Comparison of ENCODE assay signal across 9 cellular contexts in the genomic region with DNA sequence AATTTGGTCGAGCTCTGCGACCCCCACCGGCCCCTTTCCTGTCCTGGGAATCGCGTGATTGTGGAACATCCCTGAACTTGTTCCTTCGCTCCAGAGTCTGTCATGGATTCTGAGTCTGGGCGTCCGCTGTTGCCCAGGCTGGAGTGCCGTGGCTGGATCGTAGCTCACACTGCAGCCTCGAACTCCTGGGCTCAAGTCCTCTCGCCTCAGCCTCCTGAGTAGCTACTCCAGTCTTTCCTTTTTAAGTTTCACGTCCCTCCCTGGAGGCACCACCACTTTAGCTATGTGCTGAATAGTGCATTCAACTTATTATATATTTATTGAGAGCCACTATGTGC. TPM values are rescaled to one million over a fixed set of nuclear protein-coding genes. Genes with fewer than 3 reads are reported as not detected.
A peak's percentile ranks its signal among the peaks of the same experiment; 100 is the strongest.
DNase-seq lines count a peak whose midpoint lies in the region; ATAC-seq and TF ChIP-seq lines count a peak whose summit lies in the region.
"Had no signal": no experiment of that assay in that cellular context is flagged by ENCODE, and none has a peak within 500 bp of the region (broad histone marks: within the 10 kb centered on the region; RNA-seq: fewer than 3 reads in every experiment).

No MANE protein-coding gene starts in this region.

- no peaks in the 10 kb centered on the region for H3K9me3 ChIP-seq in esophagus squamous epithelium
- H3K9me3 ChIP-seq in neuron (ENCODE audit: low read length) = no peaks in the 10 kb centered on the region

- H3K27ac ChIP-seq in RWPE1 (peak overlapping the region; percentile 78), esophagus squamous epithelium (peak overlapping the region; percentile 78 to 93 (median 86))

- H3K4me3 ChIP-seq in esophagus squamous epithelium (peak overlapping the region; percentile 56 to 76 (median 66)), neuron (ENCODE audit: low read length) (peak overlapping the region; percentile 56)

- CTCF ChIA-PET in activated CD4-positive, alpha-beta T cell treated with anti-CD3 and anti-CD28 coated beads for 36 hours (lab: Charles Lee) = interaction anchor here (0.7 to 1.3 kb wide), 6 partner anchors 20 to 89 kb away, joined by 3 to 7 read pairs (median 4); partner anchors contain the start of genes ACOT2 and ACOT4
- CTCF ChIA-PET in RWPE1 (lab: Yijun Ruan, JAX) = no interaction called here

- H3K27me3 ChIP-seq in esophagus squamous epithelium (no peaks in the 10 kb centered on the region), neuron (ENCODE audit: insufficient read depth, low read length) (peaks cover 3% of the 10 kb centered on the region)

- H3K27me3 Mint-ChIP-seq in activated CD4-positive, alpha-beta T cell treated with anti-CD3 and anti-CD28 coated beads for 36 hours = no peaks in the 10 kb centered on the region

- no peak for TF ChIP-seq CTCF in RWPE1 (conservative IDR thresholded peaks at IDR 0.05; ENCODE audit: low read depth)
- TF ChIP-seq CTCF in esophagus squamous epithelium (IDR thresholded peaks at IDR 0.05) = no peak

- POLR2A ChIA-PET in activated CD4-positive, alpha-beta T cell treated with anti-CD3 and anti-CD28 coated beads for 36 hours (lab: Charles Lee) = interaction anchor here (0.7 to 0.8 kb wide), 2 partner anchors 21 to 42 kb away, joined by 3 to 4 read pairs; partner anchors contain the start of gene ACOT4
- POLR2A ChIA-PET in RWPE1 (lab: Yijun Ruan, JAX; ENCODE audit: low non-redundant PET) = interaction anchor here (1.1 kb wide), 1 partner anchor 44 kb away, joined by 3 read pairs; the partner anchor contains the start of gene ACOT2

- no peaks in the 10 kb centered on the region for H3K9me3 Mint-ChIP-seq in activated CD4-positive, alpha-beta T cell treated with anti-CD3 and anti-CD28 coated beads for 36 hours (ENCODE audit: low read depth)

- ATAC-seq in activated CD4-positive, alpha-beta T cell treated with anti-CD3 and anti-CD28 coated beads for 36 hours = peak; percentile 2
- ATAC-seq in GM18520 (IDR thresholded peaks at IDR 0.05; ENCODE audit: unreplicated experiment) = no peak

- H3K4me1 Mint-ChIP-seq in activated CD4-positive, alpha-beta T cell treated with anti-CD3 and anti-CD28 coated beads for 36 hours = peaks cover 6% of the 10 kb centered on the region

- H3K27ac Mint-ChIP-seq in activated CD4-positive, alpha-beta T cell treated with anti-CD3 and anti-CD28 coated beads for 36 hours = peak overlapping the region; percentile 80

- H2AFZ ChIP-seq in neuron (ENCODE audit: low read depth, low read length) = peak overlapping the region; percentile 95

- intact Hi-C loops in activated CD4-positive, alpha-beta T cell treated with anti-CD3 and anti-CD28 coated beads for 36 hours (cut with DNase I, micrococcal nuclease) = no loop called here
- intact Hi-C loops in esophagus squamous epithelium (cut with DNase I) = no loop called here

- H3K4me1 ChIP-seq in esophagus squamous epithelium (peaks cover 0 to 23% (median 0%) of the 10 kb centered on the region in 3 donors), neuron (ENCODE audit: insufficient read depth, low read length) (peaks cover 14% of the 10 kb centered on the region)

- peak overlapping the region; percentile 76 for H3K4me3 Mint-ChIP-seq in activated CD4-positive, alpha-beta T cell treated with anti-CD3 and anti-CD28 coated beads for 36 hours

- 2 to 7% methylated on average over 7 to 9 of the region's 13 CpGs for WGBS in esophagus squamous epithelium, 2 donors

- DNase-seq in activated CD4-positive, alpha-beta T cell treated with anti-CD3 and anti-CD28 coated beads for 36 hours = no peak
- no peak for DNase-seq in activated CD4-positive, alpha-beta T cell treated with anti-CD3 and anti-CD28 coated beads, Interleukin-2, amount 50 U/mL, for 48 hours
- DNase-seq in RWPE1 (ENCODE audit: low spot score) (no peak), esophagus squamous epithelium (lab: John Stamatoyannopoulos, UW) (no peak), DMS 273 treated with DMSO at 0.1 percent for 48 hours (lab: John Stamatoyannopoulos, UW) (no peak), NCI-H187 (lab: John Stamatoyannopoulos, UW) (no peak)

- TF ChIP-seq POLR2A in esophagus squamous epithelium (IDR thresholded peaks at IDR 0.05) = no peak

- H3K36me3 ChIP-seq in esophagus squamous epithelium (no peaks in the 10 kb centered on the region), neuron (ENCODE audit: insufficient read depth, low read length) (no peaks in the 10 kb centered on the region)

- no peaks in the 10 kb centered on the region for H3K36me3 Mint-ChIP-seq in activated CD4-positive, alpha-beta T cell treated with anti-CD3 and anti-CD28 coated beads for 36 hours (ENCODE audit: low read depth)

RNA-seq across cellular contexts. Expression of gene ACOT6, which starts 0.7 kb away (rescaled TPM):
- total RNA-seq in activated CD4-positive, alpha-beta T cell treated with anti-CD3 and anti-CD28 coated beads for 36 hours = under 1 TPM in 1 of 2 experiments, not detected in 1; 0.18 TPM
- not detected for total RNA-seq in esophagus squamous epithelium
- total RNA-seq: subcutaneous adipose tissue had no signal

RNA-seq across cellular contexts. Expression of gene ACOT4, which starts 21.3 kb away (rescaled TPM):
- total RNA-seq in activated CD4-positive, alpha-beta T cell treated with anti-CD3 and anti-CD28 coated beads for 36 hours = 1 to 10 TPM; 3.0 to 3.1 TPM
- 1 to 10 TPM in 3 of 4 donors, under 1 TPM in 1; 0.48 to 2.0 (median 1.5) TPM for total RNA-seq in esophagus squamous epithelium

RNA-seq across cellular contexts. Expression of gene DNAL1, which starts 31.8 kb away (rescaled TPM):
- total RNA-seq in activated CD4-positive, alpha-beta T cell treated with anti-CD3 and anti-CD28 coated beads for 36 hours = 1 to 10 TPM; 3.7 to 6.8 TPM
- 1 to 10 TPM; 1.8 to 6.4 (median 4.1) TPM for total RNA-seq in esophagus squamous epithelium

RNA-seq across cellular contexts. Expression of gene ACOT2, which starts 44.0 kb away (rescaled TPM):
- 1 to 10 TPM; 2.8 to 5.0 TPM for total RNA-seq in activated CD4-positive, alpha-beta T cell treated with anti-CD3 and anti-CD28 coated beads for 36 hours
- 10 to 100 TPM in 3 of 4 donors, 1 to 10 TPM in 1; 4.0 to 23.3 (median 13.8) TPM for total RNA-seq in esophagus squamous epithelium

RNA-seq across cellular contexts. Expression of gene HEATR4, which starts 54.3 kb away (rescaled TPM):
- total RNA-seq in activated CD4-positive, alpha-beta T cell treated with anti-CD3 and anti-CD28 coated beads for 36 hours = under 1 TPM in 1 of 2 experiments, not detected in 1; 0.05 TPM
- under 1 TPM in 2 of 4 donors, not detected in 2; 0.26 to 0.38 TPM for total RNA-seq in esophagus squamous epithelium
